Comparison of ENCODE assay signal across 6 cellular contexts in the genomic region with DNA sequence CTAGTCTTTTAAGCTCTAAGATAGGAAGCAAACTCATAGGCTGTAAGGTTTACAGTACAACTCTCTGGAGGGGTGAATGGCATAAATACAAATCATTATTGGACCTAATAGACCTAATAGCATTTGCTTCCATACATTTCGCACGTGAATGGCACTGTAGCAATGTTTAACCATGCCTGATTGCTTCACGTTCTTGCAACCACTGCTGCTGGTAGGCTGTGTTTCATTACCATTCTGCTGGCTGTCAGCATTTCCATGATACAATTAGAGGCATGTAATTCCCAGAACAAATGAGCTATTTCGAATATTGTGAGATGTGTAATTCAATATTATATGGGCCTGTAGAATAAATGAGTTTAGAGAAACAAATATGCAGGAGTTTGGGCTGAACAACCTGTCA.
"Had no signal": no experiment of that assay in that cellular context is flagged by ENCODE, and none has a peak within 500 bp of the region (broad histone marks: within the 10 kb centered on the region; RNA-seq: fewer than 3 reads in every experiment).

No MANE protein-coding gene starts in this region.

- DNase-seq: IMR-90, KBM-7 had no signal

- ATAC-seq: HepG2, K562 had no signal

- H3K27ac ChIP-seq: HL-60 had no signal

- H3K27me3 Mint-ChIP-seq: IgD-negative memory B cell had no signal

- H3K27ac Mint-ChIP-seq: IgD-negative memory B cell had no signal

- H3K4me3 Mint-ChIP-seq: IgD-negative memory B cell had no signal

- H3K4me3 ChIP-seq: K562 had no signal
